8 cellular contexts compared by ENCODE assay signal in the genomic region with DNA sequence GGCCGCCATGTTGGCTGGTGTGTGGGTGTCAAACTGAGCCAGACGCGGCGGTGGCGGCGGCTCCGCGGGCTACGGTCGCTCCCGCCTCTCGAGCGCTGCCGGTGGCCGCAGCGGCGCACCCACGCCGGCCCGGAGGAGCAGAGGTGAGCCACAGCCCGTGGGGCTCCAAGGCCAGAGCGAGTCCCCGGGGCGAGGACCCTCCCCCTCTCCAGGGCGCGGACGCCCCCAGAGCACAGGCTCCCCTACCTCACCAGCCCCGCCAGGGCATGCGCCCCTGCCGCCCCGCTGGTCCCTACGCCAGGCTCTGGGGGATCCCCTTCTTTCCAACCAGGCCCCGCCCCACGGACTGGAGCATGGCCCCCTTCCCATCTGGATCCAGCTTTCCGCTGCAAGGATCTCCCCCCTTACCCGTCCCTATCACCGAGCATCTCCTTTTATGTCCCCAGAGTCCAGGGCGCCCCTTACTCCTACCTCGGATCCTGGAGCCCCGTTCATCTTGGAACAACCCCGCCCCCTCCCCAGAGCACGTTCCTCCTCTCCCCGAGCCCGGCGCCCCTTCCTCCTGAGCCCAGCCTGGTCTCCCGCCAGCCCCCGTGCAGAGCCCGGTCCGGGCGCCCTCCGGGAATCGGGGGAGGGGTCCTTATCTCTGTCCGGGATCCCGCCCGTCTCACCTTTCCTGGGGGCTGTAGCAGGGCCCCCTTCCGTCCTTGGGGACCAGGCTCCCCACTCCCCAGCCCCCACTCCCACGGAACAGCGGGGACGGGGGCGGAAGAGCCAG. TPM values are rescaled to one million over a fixed set of nuclear protein-coding genes. Genes with fewer than 3 reads are reported as not detected.
A peak's percentile ranks its signal among the peaks of the same experiment; 100 is the strongest.
DNase-seq lines count a peak whose midpoint lies in the region; ATAC-seq and TF ChIP-seq lines count a peak whose summit lies in the region.

No MANE protein-coding gene starts in this region.

- H3K27ac ChIP-seq in SK-N-MC (no peak overlapping the region), right lobe of liver (peak overlapping the region; percentile 67 to 88 (median 83))

- H3K4me1 Mint-ChIP-seq in central memory CD8-positive, alpha-beta T cell, result peaks cover 5% of the 10 kb centered on the region

- peaks cover 2% of the 10 kb centered on the region for H3K36me3 Mint-ChIP-seq in central memory CD8-positive, alpha-beta T cell (ENCODE audit: insufficient read depth)

- H3K9me3 ChIP-seq in SK-N-MC (ENCODE audit: low read depth, low read length), result no peaks in the 10 kb centered on the region
- H3K9me3 ChIP-seq in right lobe of liver, result no peaks in the 10 kb centered on the region

- no peaks in the 10 kb centered on the region for H3K9me3 Mint-ChIP-seq in central memory CD8-positive, alpha-beta T cell

- peak overlapping the region; percentile 82 for H3K4me3 Mint-ChIP-seq in central memory CD8-positive, alpha-beta T cell

- WGBS in right lobe of liver (ENCODE audit: insufficient coverage, low coverage, low lambda C conversion rate, missing lambda C conversion rate), result under 1% methylated on average over 24 of the region's 60 CpGs

- peak overlapping the region; percentile 80 for H3K9ac ChIP-seq in SK-N-MC (ENCODE audit: insufficient read length)

- H3K27me3 Mint-ChIP-seq in central memory CD8-positive, alpha-beta T cell, result no peaks in the 10 kb centered on the region

- intact Hi-C loops in right lobe of liver (cut with DNase I), result no loop called here

- TF ChIP-seq POLR2A in right lobe of liver (IDR thresholded peaks at IDR 0.05), result peak; percentile 57

- H3K4me1 ChIP-seq in right lobe of liver, result peaks cover 0 to 24% (median 5%) of the 10 kb centered on the region in 4 donors

- H3K36me3 ChIP-seq in SK-N-MC (ENCODE audit: insufficient read depth, low read length) (no peaks in the 10 kb centered on the region), right lobe of liver (no peaks in the 10 kb centered on the region)

- DNase-seq in NCI-H1436 (lab: John Stamatoyannopoulos, UW), result peak; percentile 28
- DNase-seq in NCI-H1436 treated with DMSO at 0.1 percent for 48 hours (lab: John Stamatoyannopoulos, UW), result no peak
- no peak for DNase-seq in SK-N-MC (ENCODE audit: low read depth, low spot score)
- peak; percentile 28 to 30 for DNase-seq in central memory CD8-positive, alpha-beta T cell (ENCODE audit: low spot score in 2 of 2)
- DNase-seq in right lobe of liver, result peak; percentile 54 to 65 (median 62)
- DNase-seq in stimulated activated CD8-positive, alpha-beta memory T cell treated with anti-CD3 and anti-CD28 coated beads, Interleukin-15, amount 100 ng/mL, for 24 hours (ENCODE audit: low read depth), result peak; percentile 7
- DNase-seq in cerebellar nuclear complex (lab: John Stamatoyannopoulos, UW), result no peak

- H3K4me3 ChIP-seq in SK-N-MC (peak overlapping the region; percentile 91), right lobe of liver (peak overlapping the region; percentile 81 to 98 (median 97))

- ATAC-seq in HG02885 (IDR thresholded peaks at IDR 0.05; ENCODE audit: poor library complexity, unreplicated experiment) (peak; percentile 84), right lobe of liver (peak; percentile 20 to 33 (median 29))
- ATAC-seq in central memory CD8-positive, alpha-beta T cell (replicated peaks; ENCODE audit: extremely low read depth, poor library complexity, severe bottlenecking), result peak; percentile 49

- peak in 3 of 4 donors; percentile 21 to 36 (median 34) for TF ChIP-seq CTCF in right lobe of liver (IDR thresholded peaks at IDR 0.05)

- H3K27ac Mint-ChIP-seq in central memory CD8-positive, alpha-beta T cell (ENCODE audit: low read depth), result peak overlapping the region; percentile 67

- no peaks in the 10 kb centered on the region for H3K27me3 ChIP-seq in right lobe of liver

RNA-seq across cellular contexts. Expression of a gene that starts 0.4 kb away (rescaled TPM):
- 10 to 100 TPM in 4 of 6 experiments, 1 to 10 TPM in 2; 6.6 to 18.1 (median 11.4) TPM for total RNA-seq in right lobe of liver

Comparison
In these comparisons a context has a peak if more than half of its experiments do, and no peak if none do; other contexts are left out.
1. DNase-seq: peak in NCI-H1436 (single experiment), central memory CD8-positive, alpha-beta T cell (2 of 2), right lobe of liver (3 of 3) and stimulated activated CD8-positive, alpha-beta memory T cell treated with anti-CD3 and anti-CD28 coated beads, Interleukin-15, amount 100 ng/mL, for 24 hours (single experiment); none in NCI-H1436 treated with DMSO at 0.1 percent for 48 hours (single experiment), SK-N-MC (single experiment) and cerebellar nuclear complex (0 of 2).
2. ATAC-seq: peak in every context shown above with its lines; median percentile 84 in HG02885; 49 in central memory CD8-positive, alpha-beta T cell; 29 in right lobe of liver.